ENCODE assay signal across 14 cellular contexts in genomic region chr17:18320301-18320700, GRCh38. TPM values are rescaled to one million over a fixed set of nuclear protein-coding genes. Genes with fewer than 3 reads are reported as not detected.
DNase-seq lines count a peak whose midpoint lies in the region; ATAC-seq and TF ChIP-seq lines count a peak whose summit lies in the region.
"Had no signal": no experiment of that assay in that cellular context is flagged by ENCODE, and none has a peak within 500 bp of the region (broad histone marks: within the 10 kb centered on the region; RNA-seq: fewer than 3 reads in every experiment).

No MANE protein-coding gene starts in this region.

- no peaks in the 10 kb centered on the region for H3K9me3 Mint-ChIP-seq in CD4-positive, alpha-beta T cell
- peaks cover 0 to 2% (median 0%) of the 10 kb centered on the region in 9 donors for H3K9me3 Mint-ChIP-seq in naive thymus-derived CD8-positive, alpha-beta T cell
- H3K9me3 Mint-ChIP-seq: activated naive CD8-positive, alpha-beta T cell treated with anti-CD3 and anti-CD28 coated beads, Interleukin-2, amount 10 ng/mL, durations not matched to agents 7 days and 5 days had no signal

- H3K27me3 Mint-ChIP-seq in CD4-positive, alpha-beta T cell = no peaks in the 10 kb centered on the region
- no peaks in the 10 kb centered on the region for H3K27me3 Mint-ChIP-seq in naive thymus-derived CD8-positive, alpha-beta T cell
- H3K27me3 Mint-ChIP-seq: activated naive CD8-positive, alpha-beta T cell treated with anti-CD3 and anti-CD28 coated beads, Interleukin-2, amount 10 ng/mL, durations not matched to agents 7 days and 5 days had no signal

- intact Hi-C loops in CD4-positive, alpha-beta T cell (cut with DNase I, micrococcal nuclease) = loop anchor here in 1 of 2 experiments (5.0 kb wide), 1 partner anchor 73 kb away; no protein-coding TSS in a partner anchor

- H3K27ac Mint-ChIP-seq in CD4-positive, alpha-beta T cell = peak overlapping the region; percentile 68
- H3K27ac Mint-ChIP-seq in naive thymus-derived CD8-positive, alpha-beta T cell = peak overlapping the region in 7 of 10 donors; percentile 2 to 80 (median 43)
- H3K27ac Mint-ChIP-seq: activated naive CD8-positive, alpha-beta T cell treated with anti-CD3 and anti-CD28 coated beads, Interleukin-2, amount 10 ng/mL, durations not matched to agents 7 days and 5 days had no signal

- peaks cover 56% of the 10 kb centered on the region for H3K4me1 Mint-ChIP-seq in CD4-positive, alpha-beta T cell (ENCODE audit: low read depth)
- H3K4me1 Mint-ChIP-seq in naive thymus-derived CD8-positive, alpha-beta T cell = peaks cover 43 to 86% (median 66%) of the 10 kb centered on the region in 4 donors

- H3K36me3 Mint-ChIP-seq in CD4-positive, alpha-beta T cell (ENCODE audit: low read depth) = peaks cover 83% of the 10 kb centered on the region
- peaks cover 0 to 62% (median 22%) of the 10 kb centered on the region in 3 donors for H3K36me3 Mint-ChIP-seq in naive thymus-derived CD8-positive, alpha-beta T cell

- no peak overlapping the region for H3K27ac ChIP-seq in CD4-positive, alpha-beta T cell (ENCODE audit: low read depth, low read length)
- H3K27ac ChIP-seq in RWPE1 = peak overlapping the region; percentile 18; the same call in 1 of the 2 replicates
- H3K27ac ChIP-seq: SK-N-MC, VCaP had no signal

- H3K4me3 Mint-ChIP-seq in CD4-positive, alpha-beta T cell = no peak overlapping the region
- H3K4me3 Mint-ChIP-seq in naive thymus-derived CD8-positive, alpha-beta T cell = peak overlapping the region in 6 of 10 donors; percentile 57 to 81 (median 62)

- POLR2A ChIA-PET in CD4-positive, alpha-beta T cell (lab: Charles Lee) = no interaction called here
- POLR2A ChIA-PET in RWPE1 (lab: Yijun Ruan, JAX; ENCODE audit: low non-redundant PET) = no interaction called here
- POLR2A ChIA-PET in naive thymus-derived CD8-positive, alpha-beta T cell (lab: Charles Lee) = no interaction called here

- H3K9me3 ChIP-seq in CD4-positive, alpha-beta T cell (ENCODE audit: control insufficient read depth, low read length) = no peaks in the 10 kb centered on the region

- H3K27me3 ChIP-seq in CD4-positive, alpha-beta T cell (ENCODE audit: control insufficient read depth, insufficient read depth, low read length) = no peaks in the 10 kb centered on the region

- CTCF ChIA-PET in CD4-positive, alpha-beta T cell (lab: Charles Lee) = interaction anchor here (1.2 kb wide), 1 partner anchor 42 kb away, joined by 3 read pairs; no protein-coding TSS in a partner anchor
- CTCF ChIA-PET in RWPE1 (lab: Yijun Ruan, JAX) = no interaction called here

- no peak for TF ChIP-seq CTCF in CD4-positive, alpha-beta T cell (IDR thresholded peaks at IDR 0.05)
- TF ChIP-seq CTCF in RWPE1 (conservative IDR thresholded peaks at IDR 0.05; ENCODE audit: low read depth) = no peak

- no peak for ATAC-seq in CD4-positive, alpha-beta T cell (ENCODE audit: poor library complexity)
- no peak for ATAC-seq in naive thymus-derived CD8-positive, alpha-beta T cell
- no peak for ATAC-seq in HG03159 (IDR thresholded peaks at IDR 0.05; ENCODE audit: unreplicated experiment)

- DNase-seq in CD4-positive, alpha-beta T cell = no peak
- DNase-seq in RWPE1 (ENCODE audit: low spot score) (no peak), NCI-H69 (lab: John Stamatoyannopoulos, UW) (no peak), DMS 273 (lab: John Stamatoyannopoulos, UW; ENCODE audit: unreplicated experiment) (no peak)
- DNase-seq in naive thymus-derived CD8-positive, alpha-beta T cell = no peak
- DNase-seq: activated naive CD8-positive, alpha-beta T cell treated with anti-CD3 and anti-CD28 coated beads, Interleukin-2, amount 10 ng/mL, durations not matched to agents 7 days and 5 days; NCI-H1417 treated with DMSO at 0.1 percent for 48 hours; NCI-H345; stimulated activated CD4-positive, alpha-beta T cell treated with anti-CD3 and anti-CD28 coated beads, Interleukin-4, amount 100 ng/mL, for 1 hour had no signal

RNA-seq across cellular contexts. Expression of gene SMCR8, which starts 5.2 kb away (rescaled TPM):
- total RNA-seq in CD4-positive, alpha-beta T cell = 10 to 100 TPM; 52.2 to 54.5 TPM
- 10 to 100 TPM; 49.4 to 51.7 TPM for total RNA-seq in naive thymus-derived CD8-positive, alpha-beta T cell
- 1 to 10 TPM; 3.0 to 6.0 (median 5.3) TPM for polyA plus RNA-seq in naive thymus-derived CD8-positive, alpha-beta T cell

RNA-seq across cellular contexts. Expression of gene TOP3A, which starts 5.5 kb away (rescaled TPM):
- 10 to 100 TPM; 21.5 to 24.8 TPM for total RNA-seq in CD4-positive, alpha-beta T cell
- 10 to 100 TPM; 47.7 to 49.7 TPM for total RNA-seq in naive thymus-derived CD8-positive, alpha-beta T cell
- polyA plus RNA-seq in naive thymus-derived CD8-positive, alpha-beta T cell = 10 to 100 TPM in 2 of 3 donors, 1 to 10 TPM in 1; 9.0 to 24.9 (median 13.5) TPM

RNA-seq across cellular contexts. Expression of gene SHMT1, which starts 43.0 kb away (rescaled TPM):
- 1 to 10 TPM; 5.6 to 7.1 TPM for total RNA-seq in CD4-positive, alpha-beta T cell
- total RNA-seq in naive thymus-derived CD8-positive, alpha-beta T cell = 10 to 100 TPM; 17.1 to 20.1 TPM
- polyA plus RNA-seq in naive thymus-derived CD8-positive, alpha-beta T cell = 10 to 100 TPM; 20.5 to 35.8 (median 35.7) TPM

RNA-seq across cellular contexts. Expression of gene EVPLL, which starts 57.3 kb away (rescaled TPM):
- not detected for total RNA-seq in CD4-positive, alpha-beta T cell
- total RNA-seq in naive thymus-derived CD8-positive, alpha-beta T cell = not detected
- under 1 TPM in 1 of 3 donors, not detected in 2; 0.08 TPM for polyA plus RNA-seq in naive thymus-derived CD8-positive, alpha-beta T cell
- total RNA-seq: activated naive CD8-positive, alpha-beta T cell treated with anti-CD3 and anti-CD28 coated beads, Interleukin-2, amount 10 ng/mL, durations not matched to agents 7 days and 5 days; Daoy; endothelial cell of umbilical vein had no signal
- polyA plus RNA-seq: endothelial cell of umbilical vein had no signal

RNA-seq across cellular contexts. Expression of gene MIEF2, which starts 59.8 kb away (rescaled TPM):
- total RNA-seq in CD4-positive, alpha-beta T cell = 10 to 100 TPM; 10.7 to 14.3 TPM
- total RNA-seq in naive thymus-derived CD8-positive, alpha-beta T cell = 10 to 100 TPM; 16.7 to 17.4 TPM
- polyA plus RNA-seq in naive thymus-derived CD8-positive, alpha-beta T cell = 10 to 100 TPM; 10.7 to 14.4 (median 10.8) TPM
